9 cellular contexts compared by ENCODE assay signal in genomic region chr3:11820540-11821041, GRCh38. TPM values are rescaled to one million over a fixed set of nuclear protein-coding genes. Genes with fewer than 3 reads are reported as not detected.
DNase-seq lines count a peak whose midpoint lies in the region; ATAC-seq, FAIRE-seq and TF ChIP-seq lines count a peak whose summit lies in the region.
"Had no signal": no experiment of that assay in that cellular context is flagged by ENCODE, and none has a peak within 500 bp of the region (broad histone marks: within the 10 kb centered on the region; RNA-seq: fewer than 3 reads in every experiment).

No MANE protein-coding gene starts in this region.

- ATAC-seq in GM18858 (IDR thresholded peaks at IDR 0.05; ENCODE audit: unreplicated experiment) (peak; percentile 73), HG03095 (IDR thresholded peaks at IDR 0.05; ENCODE audit: unreplicated experiment) (peak; percentile 78), K562 (peak; percentile 42; the same call in 1 of the 3 replicates)
- ATAC-seq in naive thymus-derived CD4-positive, alpha-beta T cell, result no peak

- no peak overlapping the region for H3K4me2 ChIP-seq in K562 (ENCODE audit: insufficient read depth, low read length)

- no peak for TF ChIP-seq EP300 in K562 (IDR thresholded peaks at IDR 0.05; ENCODE audit: low read length)

- H3K9me3 ChIP-seq in K562 (replicated peaks; ENCODE audit: control insufficient read depth, insufficient read depth, low read depth, low read length) (no peaks in the 10 kb centered on the region), vagina (no peaks in the 10 kb centered on the region)
- H3K9me3 ChIP-seq in naive thymus-derived CD4-positive, alpha-beta T cell (ENCODE audit: control insufficient read depth in 2 of 3, low read length in 3 of 3), result no peaks in the 10 kb centered on the region

- H3K4me1 ChIP-seq in K562 (replicated peaks in 1 of 2; ENCODE audit: control insufficient read depth in 2 of 2, insufficient read depth in 2 of 2, low read length in 2 of 2) (no peaks in the 10 kb centered on the region), vagina (no peaks in the 10 kb centered on the region)
- no peaks in the 10 kb centered on the region for H3K4me1 ChIP-seq in naive thymus-derived CD4-positive, alpha-beta T cell (ENCODE audit: control insufficient read depth in 2 of 2, insufficient read depth in 2 of 2, low read length in 2 of 2)

- H3K27me3 Mint-ChIP-seq in naive thymus-derived CD4-positive, alpha-beta T cell, result no peaks in the 10 kb centered on the region
- H3K27me3 Mint-ChIP-seq: naive B cell had no signal

- POLR2A ChIA-PET in K562 (lab: Yijun Ruan, JAX), result interaction anchor here (0.6 to 0.8 kb wide), 2 partner anchors 10 to 35 kb away, joined by 3 to 4 read pairs; no protein-coding TSS in a partner anchor
- POLR2A ChIA-PET in naive thymus-derived CD4-positive, alpha-beta T cell (lab: Charles Lee), result no interaction called here

- H3K9me3 Mint-ChIP-seq in naive thymus-derived CD4-positive, alpha-beta T cell, result no peaks in the 10 kb centered on the region
- H3K9me3 Mint-ChIP-seq: naive B cell had no signal

- H3K27ac ChIP-seq in K562 (ENCODE audit: extremely low read depth, low read depth, low read length) (no peak overlapping the region), vagina (no peak overlapping the region), coronary artery (no peak overlapping the region)
- H3K27ac ChIP-seq in naive thymus-derived CD4-positive, alpha-beta T cell (ENCODE audit: low read depth, low read length), result no peak overlapping the region

- TF ChIP-seq CTCF in K562 (IDR thresholded peaks at IDR 0.05 in 2 of 3, conservative IDR thresholded peaks at IDR 0.05 in 1 of 3; ENCODE audit: insufficient read depth in 2 of 3, low read depth in 1 of 3, low read length in 3 of 3), result peak in 1 of 3 experiments; percentile 9; a peak in 1 of 6 replicates
- TF ChIP-seq CTCF in vagina (IDR thresholded peaks at IDR 0.05), result no peak
- TF ChIP-seq CTCF in coronary artery (IDR thresholded peaks at IDR 0.05), result no peak

- H3K4me1 Mint-ChIP-seq in naive thymus-derived CD4-positive, alpha-beta T cell, result peaks cover 0 to 23% (median 1%) of the 10 kb centered on the region in 7 donors
- H3K4me1 Mint-ChIP-seq: naive B cell had no signal

- TF ChIP-seq POLR2A in K562 (conservative IDR thresholded peaks at IDR 0.05), result no peak
- TF ChIP-seq POLR2A in vagina (IDR thresholded peaks at IDR 0.05), result no peak

- peak overlapping the region in 1 of 9 donors; percentile 5 for H3K27ac Mint-ChIP-seq in naive thymus-derived CD4-positive, alpha-beta T cell

- FAIRE-seq in K562 (lab: Jason Lieb, UNC), result no peak

- in situ Hi-C loops in K562 (cut with MboI), result no loop called here

- H3K9ac ChIP-seq in K562 (ENCODE audit: insufficient read depth in 1 of 2, low read depth in 2 of 2, low read length in 2 of 2), result no peak overlapping the region

- no peak overlapping the region for H3K4me3 ChIP-seq in K562
- no peak overlapping the region for H3K4me3 ChIP-seq in naive thymus-derived CD4-positive, alpha-beta T cell (ENCODE audit: low read length)
- no peak overlapping the region for H3K4me3 ChIP-seq in vagina
- no peak overlapping the region for H3K4me3 ChIP-seq in coronary artery

- H3K27me3 ChIP-seq in K562 (ENCODE audit: control insufficient read depth in 2 of 2, insufficient read depth in 2 of 2, low read length in 2 of 2) (no peaks in the 10 kb centered on the region), vagina (no peaks in the 10 kb centered on the region)
- H3K27me3 ChIP-seq in naive thymus-derived CD4-positive, alpha-beta T cell (ENCODE audit: control insufficient read depth in 2 of 2, insufficient read depth in 2 of 2, low read length in 2 of 2), result no peaks in the 10 kb centered on the region

- H3K36me3 ChIP-seq in K562 (ENCODE audit: control insufficient read depth, insufficient read depth, low read length), result peaks cover 70% of the 10 kb centered on the region
- H3K36me3 ChIP-seq in naive thymus-derived CD4-positive, alpha-beta T cell (ENCODE audit: control insufficient read depth in 2 of 3, insufficient read depth in 3 of 3, low read length in 3 of 3), result peaks cover 0 to 76% (median 0%) of the 10 kb centered on the region in 3 experiments
- H3K36me3 ChIP-seq in vagina, result peaks cover 0 to 33% of the 10 kb centered on the region in 2 donors

- no peak overlapping the region for H2AFZ ChIP-seq in K562 (ENCODE audit: low read depth, low read length)

- no peak for TF ChIP-seq RAD21 in K562 (CRISPR knock-in tag; conservative IDR thresholded peaks at IDR 0.05 in 1 of 2, IDR thresholded peaks at IDR 0.05 in 1 of 2)

- H4K20me1 ChIP-seq in K562 (replicated peaks; ENCODE audit: control insufficient read depth, insufficient read depth, low read length), result no peaks in the 10 kb centered on the region

- H3K9me1 ChIP-seq in K562 (ENCODE audit: control insufficient read depth, insufficient read depth, low read length), result no peaks in the 10 kb centered on the region

- H3K79me2 ChIP-seq in K562 (ENCODE audit: control insufficient read depth, insufficient read depth, low read length), result no peaks in the 10 kb centered on the region

- CTCF ChIA-PET in K562 (lab: Yijun Ruan, JAX; ENCODE audit: low intra/inter-chr PET ratio), result no interaction called here
- CTCF ChIA-PET in naive thymus-derived CD4-positive, alpha-beta T cell (lab: Charles Lee), result no interaction called here

- intact Hi-C loops in K562 (cut with micrococcal nuclease), result no loop called here
- intact Hi-C loops in naive thymus-derived CD4-positive, alpha-beta T cell (cut with micrococcal nuclease), result no loop called here
- intact Hi-C loops in vagina (cut with DNase I), result no loop called here

- BruUV-seq in K562 (replicated peaks; lab: Mats Ljungman, UMichigan), result no TSS peak

- DNase-seq in A172 (ENCODE audit: low spot score), result peak; percentile 47
- DNase-seq in K562 (ENCODE audit: extremely low read depth in 1 of 4, low spot score in 3 of 4), result no peak
- no peak for DNase-seq in naive thymus-derived CD4-positive, alpha-beta T cell
- DNase-seq in vagina (ENCODE audit: extremely low spot score in 2 of 2), result no peak
- DNase-seq in coronary artery (ENCODE audit: low spot score), result no peak
- no peak for DNase-seq in NCI-H1092 treated with DMSO at 0.1 percent for 48 hours (lab: John Stamatoyannopoulos, UW)
- DNase-seq: naive B cell had no signal

- peak overlapping the region in 1 of 10 donors; percentile 33 for H3K4me3 Mint-ChIP-seq in naive thymus-derived CD4-positive, alpha-beta T cell
- H3K4me3 Mint-ChIP-seq: naive B cell had no signal

- H3K36me3 Mint-ChIP-seq in naive thymus-derived CD4-positive, alpha-beta T cell, result peaks cover 19 to 56% (median 23%) of the 10 kb centered on the region in 5 donors

- 75% methylated on average over 3 of the region's 3 CpGs for WGBS in K562 (ENCODE audit: insufficient coverage, low coverage, missing lambda C conversion rate)

TF ChIP-seq in K562, 482 proteins besides CTCF, POLR2A, EP300 and RAD21:
- peak; percentile 52 for TF ChIP-seq ESRRA (IDR thresholded peaks at IDR 0.05; ENCODE audit: borderline replicate concordance, low read depth)
- no peak for TF ChIP-seq POLR3G (IDR thresholded peaks at IDR 0.05; ENCODE audit: extremely low read depth, insufficient read length, insufficient replicate concordance)
- TF ChIP-seq, protein P1, sequence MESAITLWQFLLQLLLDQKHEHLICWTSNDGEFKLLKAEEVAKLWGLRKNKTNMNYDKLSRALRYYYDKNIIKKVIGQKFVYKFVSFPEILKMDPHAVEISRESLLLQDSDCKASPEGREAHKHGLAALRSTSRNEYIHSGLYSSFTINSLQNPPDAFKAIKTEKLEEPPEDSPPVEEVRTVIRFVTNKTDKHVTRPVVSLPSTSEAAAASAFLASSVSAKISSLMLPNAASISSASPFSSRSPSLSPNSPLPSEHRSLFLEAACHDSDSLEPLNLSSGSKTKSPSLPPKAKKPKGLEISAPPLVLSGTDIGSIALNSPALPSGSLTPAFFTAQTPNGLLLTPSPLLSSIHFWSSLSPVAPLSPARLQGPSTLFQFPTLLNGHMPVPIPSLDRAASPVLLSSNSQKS (CRISPR knock-in tag; IDR thresholded peaks at IDR 0.05), result no peak

RNA-seq across cellular contexts. Expression of gene TAMM41, which starts 26.1 kb away (rescaled TPM):
- total RNA-seq in A172 (2014; rRNA removed; shearing (Covaris generic)), result 9.8 and 11.0 TPM in 2 replicates
- 93.1 and 115 TPM in 2 replicates for total RNA-seq in K562 (2011; cell fraction: chromatin; rRNA removed; ENCODE audit: low replicate concordance)
- total RNA-seq in K562 (2011; cell fraction: nucleolus; rRNA removed), result 55.0 and 57.7 TPM in 2 replicates
- 70.5 and 103 TPM in 2 replicates for total RNA-seq in K562 (2011; cell fraction: nucleoplasm; rRNA removed)
- total RNA-seq in K562 (2014; rRNA removed), result 8.6 and 12.0 TPM in 2 replicates
- 18.2 and 20.3 TPM in 2 replicates for total RNA-seq in K562 (2014; rRNA removed; fragmentation: Illumina TruSeq; extraction: Trizol)
- 21.2 and 25.0 TPM in 2 replicates for total RNA-seq in K562 (2015; rRNA removed; fragmentation: Illumina TruSeq; extraction: Trizol)
- 32.2 and 34.7 TPM in 2 replicates for total RNA-seq in K562 (2021)
- polyA plus RNA-seq in K562 (2011; rRNA removed), result 23.9 and 30.1 TPM in 2 replicates
- polyA plus RNA-seq in K562 (2011; cell fraction: cytosol; rRNA removed), result 32.0 and 57.1 TPM in 2 replicates
- 43.7 and 90.2 TPM in 2 replicates for polyA plus RNA-seq in K562 (2011; cell fraction: nucleus; rRNA removed)
- polyA plus RNA-seq in K562 (2012), result 23.4 and 26.3 TPM in 2 replicates
- 31.3 and 32.4 TPM in 2 replicates for polyA plus RNA-seq in K562 (2014; fragmentation: Illumina TruSeq; extraction: Trizol)
- 10 to 100 TPM; 69.0 to 74.6 TPM for polyA plus RNA-seq in K562 (2014; fragmentation: Nextera tagmentation; extraction: Ambion mirVana)
- polyA plus RNA-seq in K562 (2014; rRNA removed), result 29.3 and 34.2 TPM in 2 replicates
- polyA minus RNA-seq in K562 (2011; rRNA and poly(A)+ RNA removed), result 35.2 and 39.5 TPM in 2 replicates
- polyA minus RNA-seq in K562 (2011; cell fraction: cytosol; rRNA and poly(A)+ RNA removed), result 22.0 and 27.3 TPM in 2 replicates
- polyA minus RNA-seq in K562 (2011; cell fraction: nucleus; rRNA and poly(A)+ RNA removed), result 43.6 and 57.0 TPM in 2 replicates
- 10 to 100 TPM; 24.4 to 58.0 (median 28.6) TPM for total RNA-seq in naive thymus-derived CD4-positive, alpha-beta T cell
- polyA plus RNA-seq in naive thymus-derived CD4-positive, alpha-beta T cell, result 10 to 100 TPM; 24.8 to 39.9 TPM
- 27.5 TPM for total RNA-seq in vagina
